ENCODE assay signal across 8 cellular contexts in genomic region chr15:101277038-101277822, GRCh38. TPM values are rescaled to one million over a fixed set of nuclear protein-coding genes. Genes with fewer than 3 reads are reported as not detected.
A peak's percentile ranks its signal among the peaks of the same experiment; 100 is the strongest.
DNase-seq lines count a peak whose midpoint lies in the region; ATAC-seq and TF ChIP-seq lines count a peak whose summit lies in the region.

SELENOS (minus strand) TSS chr15:101277485; CDS start chr15:101277417, 68 bp downstream.

- H4K20me1 ChIP-seq in Karpas-422 (ENCODE audit: insufficient read depth, low read depth, low read length) = peaks cover 5% of the 10 kb centered on the region; the same call in 1 of the 2 replicates

- H3K27ac ChIP-seq in Karpas-422 (ENCODE audit: low read length) (no peak within 1 kb of the TSS), neuronal stem cell (replicated peaks; ENCODE audit: low read length) (peak within 1 kb of the TSS; percentile 12)

- peaks cover 49% of the 10 kb centered on the region; the same call in 1 of the 2 replicates for H3K36me3 ChIP-seq in Karpas-422 (ENCODE audit: insufficient read depth, low read length)
- H3K36me3 ChIP-seq in neuronal stem cell (replicated peaks in 1 of 2; ENCODE audit: control insufficient read depth in 2 of 2, insufficient read depth in 2 of 2, low read length in 2 of 2) = peaks cover 34 to 64% of the 10 kb centered on the region in 2 donors

- H2AFZ ChIP-seq in Karpas-422 (ENCODE audit: low read length) (peak within 1 kb of the TSS; percentile 66), neuronal stem cell (ENCODE audit: low read length) (peak within 1 kb of the TSS; percentile 93)

- H3K18ac ChIP-seq in neuronal stem cell (ENCODE audit: low read length) = peak within 1 kb of the TSS; percentile 90

- H3K9ac ChIP-seq in Karpas-422 (ENCODE audit: low read length) (peak within 1 kb of the TSS; percentile 90), neuronal stem cell (ENCODE audit: low read depth, low read length, poor library complexity) (peak within 1 kb of the TSS; percentile 87)

- H3K14ac ChIP-seq in neuronal stem cell (ENCODE audit: low read length) = no peak within 1 kb of the TSS

- no peak within 1 kb of the TSS for H2BK12ac ChIP-seq in neuronal stem cell (ENCODE audit: low read length)

- H3K4me2 ChIP-seq in Karpas-422 (ENCODE audit: low read depth, low read length, poor library complexity, severe bottlenecking) (peak within 1 kb of the TSS; percentile 76), neuronal stem cell (ENCODE audit: insufficient read depth, low read length, poor library complexity, severe bottlenecking) (peak within 1 kb of the TSS; percentile 64)

- H4K8ac ChIP-seq in neuronal stem cell (ENCODE audit: low read depth, low read length) = no peak within 1 kb of the TSS

- no peak within 1 kb of the TSS for H2BK120ac ChIP-seq in neuronal stem cell (ENCODE audit: low read depth, low read length)

- H3K9me3 ChIP-seq in Karpas-422 (ENCODE audit: low read length) = no peaks in the 10 kb centered on the region
- no peaks in the 10 kb centered on the region for H3K9me3 ChIP-seq in neuronal stem cell (replicated peaks in 1 of 2; ENCODE audit: control insufficient read depth in 2 of 2, insufficient read depth in 1 of 2, low read depth in 1 of 2, low read length in 2 of 2)

- H3K4me3 ChIP-seq in Karpas-422 (ENCODE audit: low read length) = peak within 1 kb of the TSS; percentile 75
- peak within 1 kb of the TSS; percentile 83 to 97 for H3K4me3 ChIP-seq in neuronal stem cell (ENCODE audit: low read length in 2 of 2)

- H2BK15ac ChIP-seq in neuronal stem cell (ENCODE audit: low read length) = no peak within 1 kb of the TSS

- no peaks in the 10 kb centered on the region for H3K9me2 ChIP-seq in Karpas-422 (replicated peaks; ENCODE audit: insufficient read depth, low read length)

- peak; percentile 89 for ATAC-seq in GM21825 (IDR thresholded peaks at IDR 0.05; ENCODE audit: unreplicated experiment)

- H3K27me3 ChIP-seq in Karpas-422 (ENCODE audit: low read length) (no peaks in the 10 kb centered on the region), neuronal stem cell (ENCODE audit: control insufficient read depth in 3 of 3, insufficient read depth in 3 of 3, low read depth in 1 of 3, low read length in 3 of 3) (no peaks in the 10 kb centered on the region)

- H4K91ac ChIP-seq in neuronal stem cell (ENCODE audit: low read depth, low read length, poor library complexity) = peak within 1 kb of the TSS; percentile 60

- TF ChIP-seq CTCF in subcutaneous adipose tissue (IDR thresholded peaks at IDR 0.05; ENCODE audit: low read depth) = no peak

- H3K79me2 ChIP-seq in Karpas-422 (ENCODE audit: low read length) = peaks cover 23% of the 10 kb centered on the region

- DNase-seq in ELR (ENCODE audit: low read depth) (peak; percentile 91), Karpas-422 (peak; percentile 97), SK-N-DZ (ENCODE audit: low spot score) (peak; percentile 84), foreskin melanocyte (peak; percentile 80), neuronal stem cell (ENCODE audit: low spot score) (peak; percentile 90)
- DNase-seq in activated naive CD4-positive, alpha-beta T cell treated with Interleukin-2 at 50 U/mL for 16 hours = peak; percentile 89

- no CpG with 5 or more reads among the region's 91 CpGs for WGBS in neuronal stem cell (ENCODE audit: extremely low coverage in 2 of 2, insufficient read length in 2 of 2, insufficient replicate concordance in 1 of 2), 2 donors

- no peak within 1 kb of the TSS for H3K4ac ChIP-seq in neuronal stem cell (ENCODE audit: low read length)

- H3K23ac ChIP-seq in neuronal stem cell (ENCODE audit: low read depth, low read length, poor library complexity) = peak within 1 kb of the TSS; percentile 67

- peaks cover 5% of the 10 kb centered on the region for H3K79me1 ChIP-seq in neuronal stem cell (ENCODE audit: low read depth, low read length)

- H3K4me1 ChIP-seq in Karpas-422 (ENCODE audit: low read length) (peaks cover 19% of the 10 kb centered on the region), neuronal stem cell (ENCODE audit: control insufficient read depth in 2 of 2, insufficient read depth in 1 of 2, low read depth in 1 of 2, low read length in 2 of 2) (peaks cover 4% of the 10 kb centered on the region in 2 donors)

- no peak within 1 kb of the TSS for H2AK5ac ChIP-seq in neuronal stem cell (ENCODE audit: low read depth, low read length)

- H2BK5ac ChIP-seq in neuronal stem cell (ENCODE audit: low read length) = peak within 1 kb of the TSS; percentile 69

RNA-seq across cellular contexts. Expression of gene SELENOS, which starts in this region (rescaled TPM):
- 14.9 and 27.2 TPM in 2 replicates for total RNA-seq in Karpas-422 (2014; rRNA removed; shearing (Covaris generic); ENCODE audit: low replicate concordance)
- polyA plus RNA-seq in SK-N-DZ (2014; cell fraction: cytosol; rRNA removed) = 102 and 112 TPM in 2 replicates
- 59.7 and 105 TPM in 2 replicates for polyA plus RNA-seq in SK-N-DZ (2014; cell fraction: nucleus; rRNA removed)
- 27.7 TPM for polyA plus RNA-seq in neuronal stem cell (2013, experiment 1 of 2)
- polyA plus RNA-seq in neuronal stem cell (2013, experiment 2 of 2) = 28.7 TPM
- 10 to 100 TPM; 44.5 to 95.4 (median 61.6) TPM for total RNA-seq in subcutaneous adipose tissue
